14 cellular contexts compared by ENCODE assay signal in genomic region chr2:137928547-137929503, GRCh38. TPM values are rescaled to one million over a fixed set of nuclear protein-coding genes. Genes with fewer than 3 reads are reported as not detected.
DNase-seq lines count a peak whose midpoint lies in the region; FAIRE-seq and TF ChIP-seq lines count a peak whose summit lies in the region.
"Had no signal": no experiment of that assay in that cellular context is flagged by ENCODE, and none has a peak within 500 bp of the region (broad histone marks: within the 10 kb centered on the region; RNA-seq: fewer than 3 reads in every experiment).

No MANE protein-coding gene starts in this region.

- peak; percentile 68 for FAIRE-seq in RCC 7860 (lab: Jason Lieb, UNC)
- FAIRE-seq: GM12891 had no signal

- TF ChIP-seq EP300 in esophagus muscularis mucosa (IDR thresholded peaks at IDR 0.05): no peak

- no peaks in the 10 kb centered on the region for H3K27me3 ChIP-seq in esophagus muscularis mucosa
- no peaks in the 10 kb centered on the region for H3K27me3 ChIP-seq in vagina

- DNase-seq in GM04503 (ENCODE audit: low read depth): peak; percentile 57
- peak; percentile 54 for DNase-seq in RCC 7860 (ENCODE audit: low spot score)
- peak; percentile 29 for DNase-seq in esophagus muscularis mucosa (ENCODE audit: extremely low spot score)
- peak; percentile 61 for DNase-seq in non-pigmented ciliary epithelial cell (ENCODE audit: low read depth)
- DNase-seq in RPMI8226: no peak
- DNase-seq in vagina (ENCODE audit: extremely low spot score in 2 of 2): no peak
- DNase-seq in activated T-cell treated with anti-CD3 and anti-CD28 coated beads for 4 hours: no peak
- DNase-seq in activated CD4-positive, CD25-positive, alpha-beta regulatory T cell treated with anti-CD3 and anti-CD28 coated beads, Interleukin-2, amount 50 U/mL, for 72 hours: no peak
- DNase-seq: COR-L47; effector CD8-positive, alpha-beta T cell had no signal

- no peaks in the 10 kb centered on the region for H3K4me1 ChIP-seq in esophagus muscularis mucosa
- H3K4me1 ChIP-seq in vagina: no peaks in the 10 kb centered on the region

- intact Hi-C loops in esophagus muscularis mucosa (cut with DNase I) (no loop called here), vagina (cut with DNase I) (no loop called here)

- TF ChIP-seq CTCF in esophagus muscularis mucosa (IDR thresholded peaks at IDR 0.05) (no peak), vagina (IDR thresholded peaks at IDR 0.05) (no peak)

- H3K27ac ChIP-seq in esophagus muscularis mucosa (replicated peaks in 1 of 4): no peak overlapping the region
- H3K27ac ChIP-seq in vagina: no peak overlapping the region
- H3K27ac ChIP-seq: HL-60 had no signal

- 71% methylated on average over 4 of the region's 4 CpGs for WGBS in esophagus muscularis mucosa

- H3K36me3 ChIP-seq in esophagus muscularis mucosa (no peaks in the 10 kb centered on the region), vagina (no peaks in the 10 kb centered on the region)

- H3K4me3 ChIP-seq in esophagus muscularis mucosa (no peak overlapping the region), vagina (no peak overlapping the region)

- no peaks in the 10 kb centered on the region for H3K9me3 ChIP-seq in esophagus muscularis mucosa
- no peaks in the 10 kb centered on the region for H3K9me3 ChIP-seq in vagina

- TF ChIP-seq POLR2A in esophagus muscularis mucosa (IDR thresholded peaks at IDR 0.05; ENCODE audit: low read depth): no peak
- no peak for TF ChIP-seq POLR2A in vagina (IDR thresholded peaks at IDR 0.05)

RNA-seq across cellular contexts. Expression of gene HNMT, which starts 35.4 kb away (rescaled TPM):
- total RNA-seq in esophagus muscularis mucosa: 10 to 100 TPM; 11.2 to 25.5 (median 21.6) TPM
- 18.9 TPM for total RNA-seq in vagina
- total RNA-seq: activated CD8-positive, alpha-beta memory T cell treated with anti-CD3 and anti-CD28 coated beads for 36 hours; T-helper 2 cell treated with Interferon-gamma antibody and Interleukin-4, amounts not matched to agents 100 ng/mL and 5 ng/mL, for 36 hours had no signal

Comparison
In these comparisons a context has a peak if more than half of its experiments do, and no peak if none do; other contexts are left out.
1. DNase-seq: peak in GM04503 (single experiment), RCC 7860 (single experiment), esophagus muscularis mucosa (single experiment) and non-pigmented ciliary epithelial cell (single experiment); none in RPMI8226 (single experiment), vagina (0 of 2), activated T-cell treated with anti-CD3 and anti-CD28 coated beads for 4 hours (single experiment) and activated CD4-positive, CD25-positive, alpha-beta regulatory T cell treated with anti-CD3 and anti-CD28 coated beads, Interleukin-2, amount 50 U/mL, for 72 hours (single experiment).